ENCODE assay signal across 8 cellular contexts in genomic region chr2:74507145-74507925, GRCh38. TPM values are rescaled to one million over a fixed set of nuclear protein-coding genes. Genes with fewer than 3 reads are reported as not detected.
DNase-seq lines count a peak whose midpoint lies in the region; ATAC-seq and TF ChIP-seq lines count a peak whose summit lies in the region.

TSS of gene PCGF1 (minus strand) at chr2:74507695. CDS start at chr2:74507668, 27 bp downstream.

- POLR2A ChIA-PET in IMR-90 (lab: Charles Lee; ENCODE audit: unreplicated experiment) = no interaction called here

- peak within 1 kb of the TSS; percentile 100 for H3K14ac ChIP-seq in IMR-90 (replicated peaks; ENCODE audit: low read depth, low read length)

- peaks cover 16% of the 10 kb centered on the region for H3K36me3 ChIP-seq in IMR-90 (ENCODE audit: control insufficient read depth, insufficient read depth, low read length)
- H3K36me3 ChIP-seq in mucosa of descending colon (ENCODE audit: low read depth) = no peaks in the 10 kb centered on the region

- peaks cover 18% of the 10 kb centered on the region for H3K27me3 ChIP-seq in IMR-90 (ENCODE audit: control insufficient read depth, insufficient read depth, low read length)

- H3K79me1 ChIP-seq in IMR-90 (ENCODE audit: low read depth in 1 of 2, low read length in 2 of 2) = peaks cover 12 to 38% of the 10 kb centered on the region in 2 experiments

- TF ChIP-seq POLR2A in IMR-90 (IDR thresholded peaks at IDR 0.05; ENCODE audit: low read depth, low read length) = peak; percentile 81

- intact Hi-C loops in IMR-90 (cut with micrococcal nuclease) = loop anchor here (2.0 kb wide), 1 partner anchor 47 kb away; the partner anchor contains the start of gene DOK1
- intact Hi-C loops in mucosa of descending colon (cut with DNase I, micrococcal nuclease) = no loop called here

- no peaks in the 10 kb centered on the region for H3K9me3 ChIP-seq in IMR-90 (ENCODE audit: control insufficient read depth, insufficient read depth, low read length)
- no peaks in the 10 kb centered on the region for H3K9me3 ChIP-seq in mucosa of descending colon

- H3K27ac ChIP-seq in IMR-90 (ENCODE audit: insufficient read depth, low read length) = peak within 1 kb of the TSS; percentile 93

- 1% methylated on average over 29 of the region's 56 CpGs; no CpG with 5 or more reads in 1 of the 2 experiments for WGBS in IMR-90 (ENCODE audit: extremely low coverage in 2 of 2, insufficient read length in 1 of 2), 2 experiments

- H3K9me1 ChIP-seq in IMR-90 (ENCODE audit: insufficient read depth, low read length) = peaks cover 9% of the 10 kb centered on the region

- H3K4me2 ChIP-seq in IMR-90 (ENCODE audit: low read depth, low read length) = peak within 1 kb of the TSS; percentile 84

- peak within 1 kb of the TSS; percentile 100 for H2AFZ ChIP-seq in IMR-90 (replicated peaks; ENCODE audit: low read length, poor library complexity)

- H2BK15ac ChIP-seq in IMR-90 (ENCODE audit: low read depth, low read length) = peak within 1 kb of the TSS; percentile 100

- peak within 1 kb of the TSS; percentile 97 for H3K9ac ChIP-seq in IMR-90 (ENCODE audit: low read depth, low read length)

- peak; percentile 98 for DNase-seq in DMS153 (lab: John Stamatoyannopoulos, UW)
- DNase-seq in IMR-90 = peak; percentile 97
- DNase-seq in OCI-M1 (lab: John Stamatoyannopoulos, UW) = peak; percentile 97
- peak; percentile 99 for DNase-seq in activated T-cell treated with anti-CD3 and anti-CD28 coated beads for 24 hours (ENCODE audit: low read depth)
- DNase-seq in epithelial cell of esophagus (ENCODE audit: low read depth) = peak; percentile 99
- DNase-seq in mucosa of descending colon = peak; percentile 100
- DNase-seq in stimulated activated CD8-positive, alpha-beta memory T cell treated with anti-CD3 and anti-CD28 coated beads, Interleukin-4, amount 100 ng/mL, for 24 hours (ENCODE audit: low read depth) = peak; percentile 99

- CTCF ChIA-PET in IMR-90 (lab: Yijun Ruan, JAX) = interaction anchor here (0.7 kb wide), 1 partner anchor 79 kb away, joined by 3 read pairs; no protein-coding TSS in a partner anchor

- H4K91ac ChIP-seq in IMR-90 (ENCODE audit: insufficient read depth, low read depth, low read length) = peak within 1 kb of the TSS; percentile 100

- peak within 1 kb of the TSS; percentile 100 for H2BK5ac ChIP-seq in IMR-90 (ENCODE audit: low read depth, low read length, poor library complexity, severe bottlenecking)

- peaks cover 18% of the 10 kb centered on the region for H3K4me1 ChIP-seq in IMR-90 (ENCODE audit: control insufficient read depth, insufficient read depth, low read length)
- peaks cover 34% of the 10 kb centered on the region for H3K4me1 ChIP-seq in mucosa of descending colon (ENCODE audit: low read depth)

- H3K23ac ChIP-seq in IMR-90 (ENCODE audit: low read depth, low read length) = peak within 1 kb of the TSS; percentile 100

- no peak for TF ChIP-seq RAD21 in IMR-90 (IDR thresholded peaks at IDR 0.05; ENCODE audit: low read length)

- no peaks in the 10 kb centered on the region for H4K20me1 ChIP-seq in IMR-90 (ENCODE audit: insufficient read depth, low read length)

- H2AK9ac ChIP-seq in IMR-90 (replicated peaks; ENCODE audit: low read depth, low read length, poor library complexity) = peak within 1 kb of the TSS; percentile 92

- ATAC-seq in GM21528 (IDR thresholded peaks at IDR 0.05; ENCODE audit: low FRiP score, unreplicated experiment) (peak; percentile 90), IMR-90 (ENCODE audit: low read depth) (peak; percentile 91), mucosa of descending colon (peak; percentile 93)

- H2BK20ac ChIP-seq in IMR-90 (ENCODE audit: low read depth, low read length) = peak within 1 kb of the TSS; percentile 95

- H3K18ac ChIP-seq in IMR-90 (ENCODE audit: low read depth, low read length) = peak within 1 kb of the TSS; percentile 100

- H4K5ac ChIP-seq in IMR-90 (ENCODE audit: low read depth, low read length) = peak within 1 kb of the TSS; percentile 100

- H4K8ac ChIP-seq in IMR-90 (ENCODE audit: low read depth in 2 of 2, low read length in 2 of 2) = peak within 1 kb of the TSS; percentile 91 to 100

- H3K56ac ChIP-seq in IMR-90 (ENCODE audit: extremely low read depth, insufficient read depth, low read length) = peak within 1 kb of the TSS; percentile 99

- TF ChIP-seq CTCF in IMR-90 (conservative IDR thresholded peaks at IDR 0.05; ENCODE audit: low read depth, low read length) (peak; percentile 44), epithelial cell of esophagus (IDR thresholded peaks at IDR 0.05; ENCODE audit: insufficient read depth, low read depth, low read length, missing control alignments) (no peak), mucosa of descending colon (IDR thresholded peaks at IDR 0.05) (no peak)

- BruUV-seq in IMR-90 (replicated peaks; lab: Mats Ljungman, UMichigan) = no TSS peak

- peak within 1 kb of the TSS; percentile 100 for H2BK120ac ChIP-seq in IMR-90 (ENCODE audit: low read depth, low read length)

- dilution Hi-C loops in IMR-90 (cut with HindIII; ENCODE audit: low sequenced_read_pairs, unreplicated experiment) = no loop called here

- H3K4ac ChIP-seq in IMR-90 (ENCODE audit: low read depth, low read length) = peak within 1 kb of the TSS; percentile 100

- H2AK5ac ChIP-seq in IMR-90 (ENCODE audit: low read depth, low read length) = peak within 1 kb of the TSS; percentile 99

- peak within 1 kb of the TSS; percentile 75 for H3K4me3 ChIP-seq in IMR-90 (ENCODE audit: insufficient read depth, low read depth, low read length)
- H3K4me3 ChIP-seq in epithelial cell of esophagus (ENCODE audit: low read length) = peak within 1 kb of the TSS; percentile 97
- peak within 1 kb of the TSS; percentile 46 for H3K4me3 ChIP-seq in mucosa of descending colon

- in situ Hi-C loops in IMR-90 (cut with MboI; ENCODE audit: low sequenced_read_pairs) = no loop called here

TF ChIP-seq in IMR-90, 13 proteins besides CTCF, POLR2A, EP300 and RAD21:
- TF ChIP-seq MAZ (IDR thresholded peaks at IDR 0.05; ENCODE audit: borderline replicate concordance, low read depth, low read length) = 0 out of 2 replicates have a peak, but pooled peaks have one; percentile 30
- peak; percentile 51; the same call in 1 of the 2 replicates for TF ChIP-seq MXI1 (IDR thresholded peaks at IDR 0.05; ENCODE audit: borderline replicate concordance, low read depth, low read length)
- peak; percentile 72 for TF ChIP-seq BHLHE40 (IDR thresholded peaks at IDR 0.05; ENCODE audit: low read depth, low read length)
- no peak for TF ChIP-seq RFX5 (IDR thresholded peaks at IDR 0.05; ENCODE audit: low read depth, low read length)
- no peak for TF ChIP-seq RCOR1 (IDR thresholded peaks at IDR 0.05; ENCODE audit: insufficient replicate concordance, low read length)
- no peak for TF ChIP-seq NFE2L2 (IDR thresholded peaks at IDR 0.05; ENCODE audit: low read depth, low read length)
- no peak for TF ChIP-seq CHD1 (IDR thresholded peaks at IDR 0.05; ENCODE audit: low read depth, low read length)
- TF ChIP-seq SMC3 (IDR thresholded peaks at IDR 0.05; ENCODE audit: low read depth, low read length) = peak; percentile 23; the same call in 1 of the 2 replicates
- TF ChIP-seq USF2 (IDR thresholded peaks at IDR 0.05; ENCODE audit: low read depth, low read length) = peak; percentile 64
- TF ChIP-seq FOS (IDR thresholded peaks at IDR 0.05; ENCODE audit: low read depth, low read length) = no peak
- TF ChIP-seq, protein P1, sequence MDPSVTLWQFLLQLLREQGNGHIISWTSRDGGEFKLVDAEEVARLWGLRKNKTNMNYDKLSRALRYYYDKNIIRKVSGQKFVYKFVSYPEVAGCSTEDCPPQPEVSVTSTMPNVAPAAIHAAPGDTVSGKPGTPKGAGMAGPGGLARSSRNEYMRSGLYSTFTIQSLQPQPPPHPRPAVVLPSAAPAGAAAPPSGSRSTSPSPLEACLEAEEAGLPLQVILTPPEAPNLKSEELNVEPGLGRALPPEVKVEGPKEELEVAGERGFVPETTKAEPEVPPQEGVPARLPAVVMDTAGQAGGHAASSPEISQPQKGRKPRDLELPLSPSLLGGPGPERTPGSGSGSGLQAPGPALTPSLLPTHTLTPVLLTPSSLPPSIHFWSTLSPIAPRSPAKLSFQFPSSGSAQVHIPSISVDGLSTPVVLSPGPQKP (IDR thresholded peaks at IDR 0.05; ENCODE audit: borderline replicate concordance, low read depth, low read length) = no peak
- no peak for TF ChIP-seq MAFK (IDR thresholded peaks at IDR 0.05; ENCODE audit: low read depth, low read length)
- TF ChIP-seq CEBPB (IDR thresholded peaks at IDR 0.05; ENCODE audit: low read depth, low read length) = peak; percentile 83

RNA-seq across cellular contexts. Expression of gene PCGF1, which starts in this region (rescaled TPM):
- total RNA-seq in IMR-90 (2012; rRNA removed) (29.2 and 31.4 TPM in 2 replicates), mucosa of descending colon (10 to 100 TPM; 20.3 to 29.1 (median 22.3) TPM)
- 23.4 and 28.7 TPM in 2 replicates for polyA plus RNA-seq in IMR-90 (2012; rRNA removed)
- polyA plus RNA-seq in IMR-90 (2012; cell fraction: cytosol; rRNA removed) = 13.6 and 21.3 TPM in 2 replicates
- polyA plus RNA-seq in IMR-90 (2012; cell fraction: nucleus; rRNA removed; ENCODE audit: low replicate concordance) = 24.3 and 41.7 TPM in 2 replicates

Comparison
In these comparisons a context has a peak if more than half of its experiments do, and no peak if none do; other contexts are left out.
1. Peak in every context shown above with its lines: DNase-seq, ATAC-seq, H3K4me3 ChIP-seq and H3K27ac ChIP-seq.
2. H3K4me3 ChIP-seq: peak in every context shown above with its lines; median percentile 97 in epithelial cell of esophagus; 75 in IMR-90; 46 in mucosa of descending colon.